ENCODE assay signal across 18 cellular contexts in the genomic region with DNA sequence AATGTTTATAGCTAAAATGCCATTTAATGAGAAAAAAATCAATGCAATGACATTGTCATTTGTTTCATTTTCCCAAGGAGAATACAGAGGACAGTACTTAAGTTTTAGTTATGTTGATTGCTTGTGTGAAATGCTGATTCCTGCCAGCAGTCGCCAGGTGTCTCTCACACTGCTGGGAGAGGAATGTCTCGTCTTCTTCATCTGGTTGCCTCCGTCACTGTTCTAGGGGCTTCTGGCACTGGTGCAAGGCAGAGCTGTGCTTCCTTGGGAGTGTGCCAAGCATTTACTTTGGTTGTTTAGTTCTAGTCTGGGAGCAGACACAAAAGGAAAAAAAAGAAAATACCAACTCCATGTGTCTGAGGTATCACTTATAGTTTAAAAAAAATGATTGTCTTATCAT. TPM values are rescaled to one million over a fixed set of nuclear protein-coding genes. Genes with fewer than 3 reads are reported as not detected.
"Had no signal": no experiment of that assay in that cellular context is flagged by ENCODE, and none has a peak within 500 bp of the region (broad histone marks: within the 10 kb centered on the region; RNA-seq: fewer than 3 reads in every experiment).

No MANE protein-coding gene starts in this region.

RNA-seq across cellular contexts. Expression of a gene that starts 59.7 kb away (rescaled TPM):
- total RNA-seq: activated CD4-positive, alpha-beta T cell treated with anti-CD3 and anti-CD28 coated beads for 36 hours; activated CD8-positive, alpha-beta memory T cell treated with anti-CD3 and anti-CD28 coated beads, Interleukin-2, amount 10 ng/mL, durations not matched to agents 7 days and 5 days; activated CD8-positive, alpha-beta T cell treated with anti-CD3 and anti-CD28 coated beads, Interleukin-2, amount 10 ng/mL, durations not matched to agents 7 days and 5 days; activated T-helper 2 cell treated with anti-CD3 and anti-CD28 coated beads, Interferon-gamma antibody, Interleukin-2, Interleukin-4, amounts not matched to agents 10 μg/mL and 5 μg/mL and 100 μg/mL, durations not matched to agents 14 hours and 24 hours and 36 hours; body of pancreas; cardiac septum; cerebellum; endothelial cell of umbilical vein; foreskin keratinocyte; heart left ventricle; left lung; lower lobe of right lung; mesenteric fat pad; mucosa of descending colon; osteoblast; right cardiac atrium; spleen had no signal
- polyA plus RNA-seq: endothelial cell of umbilical vein, esophagus, foreskin keratinocyte, heart left ventricle, right cardiac atrium, spleen had no signal
